In the genomic region with DNA sequence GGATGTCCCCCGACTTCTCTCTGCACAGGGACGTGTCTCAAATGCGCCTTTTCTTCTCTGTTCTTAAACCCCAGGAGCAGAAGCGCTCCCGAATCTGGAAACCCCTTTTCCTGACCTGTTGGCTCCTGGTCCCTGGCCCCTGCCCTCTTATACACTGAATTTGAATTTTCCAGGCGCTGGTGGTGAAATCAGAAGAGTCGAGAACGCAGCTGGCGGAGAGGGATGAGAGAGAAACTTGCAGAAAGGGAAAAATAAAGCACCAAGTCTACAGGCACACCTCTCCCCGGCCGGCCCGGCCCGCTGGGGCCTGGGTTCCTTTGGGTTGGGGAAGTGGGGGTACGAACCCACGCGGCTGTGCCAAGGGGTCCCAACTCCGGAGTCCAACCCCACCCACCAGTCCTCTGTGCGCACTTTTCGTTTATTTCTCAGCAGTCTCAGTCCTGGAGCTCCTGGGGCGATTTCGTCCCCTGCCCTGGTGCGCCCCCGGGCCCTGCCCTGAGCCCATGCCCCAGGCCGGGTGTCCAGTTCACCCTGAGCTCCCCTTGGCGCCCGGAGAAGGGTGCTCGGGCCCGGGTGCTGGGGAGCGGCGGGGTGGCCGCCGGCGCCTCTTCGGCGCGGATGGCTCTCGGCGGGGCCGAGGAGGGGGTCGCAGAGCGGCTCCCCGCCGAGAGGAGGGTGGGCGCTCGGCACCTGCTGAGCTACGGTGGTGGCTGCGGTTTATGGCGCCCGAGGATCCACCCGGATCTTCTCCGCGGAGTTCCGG, we compare ENCODE assay signal across 9 cellular contexts. TPM values are rescaled to one million over a fixed set of nuclear protein-coding genes. Genes with fewer than 3 reads are reported as not detected.
DNase-seq lines count a peak whose midpoint lies in the region; ATAC-seq and TF ChIP-seq lines count a peak whose summit lies in the region.
"Had no signal": no experiment of that assay in that cellular context is flagged by ENCODE, and none has a peak within 500 bp of the region (broad histone marks: within the 10 kb centered on the region; RNA-seq: fewer than 3 reads in every experiment).

No MANE protein-coding gene starts in this region.

- peaks cover 55% of the 10 kb centered on the region for H3K27me3 Mint-ChIP-seq in activated T-cell treated with anti-CD3 and anti-CD28 coated beads, Interleukin-2, amount 50 U/mL, for 4 hours (ENCODE audit: low read depth)

- TF ChIP-seq POLR2A in esophagus squamous epithelium (IDR thresholded peaks at IDR 0.05) (no peak), spleen (IDR thresholded peaks at IDR 0.05) (no peak)

- H3K4me2 ChIP-seq in MM.1S (ENCODE audit: low read depth, low read length), result no peak overlapping the region

- H3K9me3 ChIP-seq in SJSA1 (replicated peaks), result no peaks in the 10 kb centered on the region
- no peaks in the 10 kb centered on the region for H3K9me3 ChIP-seq in esophagus squamous epithelium
- no peaks in the 10 kb centered on the region for H3K9me3 ChIP-seq in spleen
- H3K9me3 ChIP-seq in MM.1S (replicated peaks; ENCODE audit: insufficient read depth, low read length), result no peaks in the 10 kb centered on the region

- intact Hi-C loops in esophagus squamous epithelium (cut with DNase I), result no loop called here
- intact Hi-C loops in spleen (cut with DNase I; ENCODE audit: low total_unique reads), result no loop called here

- no peak overlapping the region for H3K9ac ChIP-seq in MM.1S (ENCODE audit: low read length)

- H3K4me1 Mint-ChIP-seq in activated T-cell treated with anti-CD3 and anti-CD28 coated beads, Interleukin-2, amount 50 U/mL, for 4 hours (ENCODE audit: low read depth), result peaks cover 28% of the 10 kb centered on the region

- H3K4me1 ChIP-seq in SJSA1 (replicated peaks) (peaks cover 37% of the 10 kb centered on the region), esophagus squamous epithelium (peaks cover 47 to 74% (median 68%) of the 10 kb centered on the region in 3 donors), spleen (peaks cover 31 to 70% (median 52%) of the 10 kb centered on the region in 6 donors), MM.1S (ENCODE audit: low read length) (no peaks in the 10 kb centered on the region)

- no peaks in the 10 kb centered on the region for H3K9me3 Mint-ChIP-seq in activated T-cell treated with anti-CD3 and anti-CD28 coated beads, Interleukin-2, amount 50 U/mL, for 4 hours

- H3K27me3 ChIP-seq in SJSA1 (replicated peaks) (peaks cover 48% of the 10 kb centered on the region), esophagus squamous epithelium (peaks cover 54 to 100% (median 65%) of the 10 kb centered on the region in 4 donors), spleen (replicated peaks in 1 of 7) (peaks cover 31 to 100% (median 98%) of the 10 kb centered on the region in 7 donors), MM.1S (replicated peaks; ENCODE audit: insufficient read depth, low read length) (peaks cover 76% of the 10 kb centered on the region)

- H3K36me3 Mint-ChIP-seq in activated T-cell treated with anti-CD3 and anti-CD28 coated beads, Interleukin-2, amount 50 U/mL, for 4 hours (ENCODE audit: insufficient read depth), result no peaks in the 10 kb centered on the region

- H3K4me3 Mint-ChIP-seq in activated T-cell treated with anti-CD3 and anti-CD28 coated beads, Interleukin-2, amount 50 U/mL, for 4 hours, result peak overlapping the region; percentile 63

- no peak for TF ChIP-seq CTCF in esophagus squamous epithelium (IDR thresholded peaks at IDR 0.05)
- TF ChIP-seq CTCF in spleen (IDR thresholded peaks at IDR 0.05 in 8 of 11, conservative IDR thresholded peaks at IDR 0.05 in 3 of 11), result no peak
- no peak for TF ChIP-seq CTCF in MM.1S (IDR thresholded peaks at IDR 0.05; ENCODE audit: low read length)

- H3F3A ChIP-seq in MM.1S (ENCODE audit: insufficient read depth, low read length), result no peaks in the 10 kb centered on the region

- 2 to 7% methylated on average over 15 to 18 of the region's 53 CpGs for WGBS in esophagus squamous epithelium, 2 donors
- 3 to 5% (median 4%) methylated on average over 44 to 53 of the region's 53 CpGs for WGBS in spleen, 5 donors

- H3K36me3 ChIP-seq in SJSA1 (no peaks in the 10 kb centered on the region), esophagus squamous epithelium (no peaks in the 10 kb centered on the region), spleen (no peaks in the 10 kb centered on the region), MM.1S (replicated peaks; ENCODE audit: insufficient read depth, low read length) (no peaks in the 10 kb centered on the region)

- ATAC-seq in activated T-cell treated with anti-CD3 and anti-CD28 coated beads, Interleukin-2, amount 50 U/mL, for 4 hours, result no peak

- no peak for DNase-seq in activated T-cell treated with anti-CD3 and anti-CD28 coated beads, Interleukin-2, amount 50 U/mL, for 4 hours
- no peak for DNase-seq in activated T-cell treated with anti-CD3 and anti-CD28 coated beads for 4 hours
- DNase-seq in SJSA1 (ENCODE audit: low read depth in 1 of 2, low spot score in 2 of 2), result no peak
- no peak for DNase-seq in esophagus squamous epithelium (lab: John Stamatoyannopoulos, UW)
- no peak for DNase-seq in spleen
- DNase-seq in MM.1S, result no peak
- DNase-seq in SKM-1 (lab: John Stamatoyannopoulos, UW; ENCODE audit: unreplicated experiment), result no peak
- no peak for DNase-seq in cerebellar nuclear complex (lab: John Stamatoyannopoulos, UW)
- DNase-seq: activated gamma-delta T cell treated with Interleukin-2 at 50 U/mL for 16 hours had no signal

- no peak overlapping the region for H3K27ac ChIP-seq in SJSA1
- no peak overlapping the region for H3K27ac ChIP-seq in esophagus squamous epithelium
- H3K27ac ChIP-seq in spleen, result no peak overlapping the region
- no peak overlapping the region for H3K27ac ChIP-seq in MM.1S (ENCODE audit: low read length)

- peak overlapping the region; percentile 39 for H3K4me3 ChIP-seq in SJSA1
- peak overlapping the region in 3 of 4 donors; percentile 29 to 62 (median 43) for H3K4me3 ChIP-seq in esophagus squamous epithelium
- H3K4me3 ChIP-seq in spleen, result peak overlapping the region in 5 of 8 donors; percentile 14 to 68 (median 27)
- no peak overlapping the region for H3K4me3 ChIP-seq in MM.1S (ENCODE audit: low read length)

- H4K20me1 ChIP-seq in MM.1S (ENCODE audit: insufficient read depth, low read length), result no peaks in the 10 kb centered on the region

- H3K9me2 ChIP-seq in MM.1S (replicated peaks; ENCODE audit: insufficient read depth, low read length), result no peaks in the 10 kb centered on the region

- no peak overlapping the region for H2AFZ ChIP-seq in MM.1S (ENCODE audit: low read length)

- H3K79me2 ChIP-seq in MM.1S (ENCODE audit: low read length), result no peaks in the 10 kb centered on the region

RNA-seq across cellular contexts. Expression of a gene that starts 15.5 kb away (rescaled TPM):
- total RNA-seq in activated T-cell treated with anti-CD3 and anti-CD28 coated beads, Interleukin-2, amount 50 U/mL, for 4 hours, result 1 to 10 TPM; 1.7 to 4.3 (median 3.1) TPM
- 9.0 and 21.0 TPM in 2 replicates for total RNA-seq in SJSA1 (2014; rRNA removed; shearing (Covaris generic))
- total RNA-seq in esophagus squamous epithelium, result 1 to 10 TPM; 2.3 to 4.7 (median 2.6) TPM
- 1 to 10 TPM; 2.1 to 5.5 (median 3.2) TPM for total RNA-seq in spleen
- polyA plus RNA-seq in spleen, result 1 to 10 TPM; 2.5 to 5.6 (median 4.5) TPM

RNA-seq across cellular contexts. Expression of a gene that starts 26.9 kb away (rescaled TPM):
- total RNA-seq in activated T-cell treated with anti-CD3 and anti-CD28 coated beads, Interleukin-2, amount 50 U/mL, for 4 hours, result 10 to 100 TPM; 15.3 to 16.4 (median 15.3) TPM
- 52.1 and 53.3 TPM in 2 replicates for total RNA-seq in SJSA1 (2014; rRNA removed; shearing (Covaris generic))
- total RNA-seq in esophagus squamous epithelium (10 to 100 TPM in 3 of 4 donors, 1 to 10 TPM in 1; 9.0 to 26.3 (median 17.1) TPM), spleen (10 to 100 TPM; 23.4 to 48.0 (median 27.9) TPM)
- polyA plus RNA-seq in spleen, result 10 to 100 TPM; 12.3 to 19.0 (median 13.2) TPM

RNA-seq across cellular contexts. Expression of a gene that starts 34.4 kb away (rescaled TPM):
- total RNA-seq in activated T-cell treated with anti-CD3 and anti-CD28 coated beads, Interleukin-2, amount 50 U/mL, for 4 hours, result 1 to 10 TPM; 1.0 to 2.6 (median 1.4) TPM
- total RNA-seq in SJSA1 (2014; rRNA removed; shearing (Covaris generic)), result 13.6 and 16.7 TPM in 2 replicates
- total RNA-seq in esophagus squamous epithelium (10 to 100 TPM in 2 of 4 donors, 1 to 10 TPM in 2; 4.6 to 12.9 (median 8.7) TPM), spleen (1 to 10 TPM; 1.9 to 6.2 (median 3.5) TPM)
- polyA plus RNA-seq in spleen, result 1 to 10 TPM in 2 of 3 donors, under 1 TPM in 1; 0.48 to 3.3 (median 1.4) TPM
